ENCODE assay signal across 1 cellular context in genomic region chr2:38540580-38541290, GRCh38.
TF ChIP-seq lines count a peak whose summit lies in the region.

No MANE protein-coding gene starts in this region.

TF ChIP-seq in H1, 55 proteins besides CTCF, POLR2A, EP300 and RAD21 (continued from another document):
- TF ChIP-seq CHD7 (IDR thresholded peaks at IDR 0.05; ENCODE audit: insufficient replicate concordance, low read length) (no peak), CTBP2 (IDR thresholded peaks at IDR 0.05; ENCODE audit: borderline replicate concordance, insufficient read depth, insufficient read length, low read length) (no peak), BCL11A (IDR thresholded peaks at IDR 0.05; ENCODE audit: low read depth in 2 of 2, low read length in 2 of 2) (no peak), POLR2AphosphoS5 (IDR thresholded peaks at IDR 0.05; ENCODE audit: low read depth, low read length) (no peak), NRF1 (IDR thresholded peaks at IDR 0.05; ENCODE audit: low read depth, low read length) (no peak), SIX5 (IDR thresholded peaks at IDR 0.05; ENCODE audit: low read depth, low read length) (no peak), HDAC2 (IDR thresholded peaks at IDR 0.05; ENCODE audit: borderline replicate concordance in 1 of 2, low read depth in 2 of 2, low read length in 2 of 2) (no peak)
